ENCODE assay signal across 31 cellular contexts in the genomic region with DNA sequence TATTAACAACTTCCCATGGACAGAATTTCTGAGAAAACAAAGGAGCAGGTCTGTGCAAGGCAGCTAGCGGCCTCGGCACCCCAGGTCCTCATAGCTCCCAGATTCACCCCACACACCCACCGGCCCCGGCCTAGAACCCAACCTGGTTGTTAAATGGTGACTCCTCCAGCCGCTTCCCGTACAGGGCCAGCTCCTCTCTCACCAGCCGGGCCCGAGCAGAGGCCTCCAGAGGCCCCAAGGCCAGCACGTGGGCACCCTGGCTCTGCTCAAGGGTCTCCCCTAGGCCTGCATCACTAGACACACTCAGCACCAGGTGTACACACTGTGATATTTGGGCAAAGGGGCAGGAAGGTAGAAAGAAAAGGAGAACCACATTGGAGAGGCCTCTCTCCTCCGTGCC. TPM values are rescaled to one million over a fixed set of nuclear protein-coding genes. Genes with fewer than 3 reads are reported as not detected.
"Had no signal": no experiment of that assay in that cellular context is flagged by ENCODE, and none has a peak within 500 bp of the region (broad histone marks: within the 10 kb centered on the region; RNA-seq: fewer than 3 reads in every experiment).

No MANE protein-coding gene starts in this region.

- H3K27ac Mint-ChIP-seq: nephron, neural progenitor cell, progenitor cell of endocrine pancreas, type B pancreatic cell had no signal

- H3K4me3 ChIP-seq: neural progenitor cell, ovary, psoas muscle, right lobe of liver, skin epidermis, smooth muscle cell, spleen, suprapubic skin, testis, tibial artery, transverse colon, upper lobe of right lung, uterus had no signal

- DNase-seq: naive thymus-derived CD4-positive, alpha-beta T cell; natural killer cell; occipital lobe; ovary; psoas muscle; right cardiac atrium; right lobe of liver; spleen; stimulated activated CD4-positive, alpha-beta T cell treated with anti-CD3 and anti-CD28 coated beads, Interleukin-12 subunit alpha, Interleukin-12 subunit beta, amount 100 ng/mL, for 4 hours; stimulated activated CD4-positive, alpha-beta T cell treated with anti-CD3 and anti-CD28 coated beads, Interleukin-1b, Interleukin-23, amount 100 ng/mL, for 48 hours; stimulated activated CD4-positive, alpha-beta T cell treated with anti-CD3 and anti-CD28 coated beads, Interleukin-4, amount 100 ng/mL, for 1 hour; stimulated activated CD4-positive, alpha-beta T cell treated with anti-CD3 and anti-CD28 coated beads, Interleukin-4, amount 100 ng/mL, for 4 hours; stimulated activated CD8-positive, alpha-beta memory T cell treated with anti-CD3 and anti-CD28 coated beads, Interleukin-4, amount 100 ng/mL, for 48 hours; stimulated activated naive CD4-positive, alpha-beta T cell; stimulated activated naive CD8-positive, alpha-beta T cell treated with anti-CD3 and anti-CD28 coated beads, Interleukin-15, amount 100 ng/mL, for 72 hours; stimulated activated naive CD8-positive, alpha-beta T cell treated with anti-CD3 and anti-CD28 coated beads, Interleukin-15, Interleukin-2, amounts not matched to agents 100 U/mL and 50 U/mL, for 24 hours; substantia nigra; testis; tibial artery; transverse colon; upper lobe of right lung; uterus had no signal

- H3K36me3 ChIP-seq: neural progenitor cell, uterus had no signal

- ATAC-seq: naive thymus-derived CD4-positive, alpha-beta T cell; natural killer cell; right cardiac atrium; right lobe of liver; stimulated activated naive CD8-positive, alpha-beta T cell treated with anti-CD3 and anti-CD28 coated beads, Interleukin-15, amount 100 ng/mL, for 72 hours; stimulated activated naive CD8-positive, alpha-beta T cell treated with anti-CD3 and anti-CD28 coated beads, Interleukin-15, Interleukin-2, amounts not matched to agents 100 U/mL and 50 U/mL, for 24 hours; upper lobe of right lung had no signal

- H3K27me3 ChIP-seq: neural progenitor cell, ovary, right lobe of liver, spleen, suprapubic skin, testis, tibial artery, transverse colon, upper lobe of right lung, uterus had no signal

- H3K4me1 ChIP-seq: parathyroid adenoma, psoas muscle, suprapubic skin, testis, tibial artery, transverse colon, upper lobe of right lung, uterus had no signal

- H3K9me3 ChIP-seq: ovary, psoas muscle, right lobe of liver, spleen, suprapubic skin, testis, tibial artery, transverse colon, upper lobe of right lung, uterus had no signal

- H3K9me3 Mint-ChIP-seq: naive thymus-derived CD4-positive, alpha-beta T cell; natural killer cell; nephron; neural progenitor cell; stimulated activated naive CD8-positive, alpha-beta T cell treated with anti-CD3 and anti-CD28 coated beads, Interleukin-15, amount 100 ng/mL, for 72 hours; type B pancreatic cell had no signal

- H3K4me3 Mint-ChIP-seq: naive thymus-derived CD4-positive, alpha-beta T cell; natural killer cell; nephron; neural progenitor cell; stimulated activated naive CD8-positive, alpha-beta T cell treated with anti-CD3 and anti-CD28 coated beads, Interleukin-15, amount 100 ng/mL, for 72 hours; type B pancreatic cell had no signal

- H3K4me1 Mint-ChIP-seq: natural killer cell; nephron; stimulated activated naive CD8-positive, alpha-beta T cell treated with anti-CD3 and anti-CD28 coated beads, Interleukin-15, amount 100 ng/mL, for 72 hours had no signal

RNA-seq across cellular contexts. Expression of gene KLHL33, which starts 52.9 kb away (rescaled TPM):
- total RNA-seq: renal cortical epithelial cell, smooth muscle cell had no signal
